In genomic region chr5:74516217-74516636, GRCh38 we compare ENCODE assay signal across 12 cellular contexts.
A peak's percentile ranks its signal among the peaks of the same experiment; 100 is the strongest.
DNase-seq lines count a peak whose midpoint lies in the region; ATAC-seq lines count a peak whose summit lies in the region.
"Had no signal": no experiment of that assay in that cellular context is flagged by ENCODE, and none has a peak within 500 bp of the region (broad histone marks: within the 10 kb centered on the region; RNA-seq: fewer than 3 reads in every experiment).

No MANE protein-coding gene starts in this region.

- peaks cover 3% of the 10 kb centered on the region; the same call in 1 of the 2 replicates for H3K27me3 ChIP-seq in H7 (ENCODE audit: control insufficient read depth, insufficient read depth, low read length)
- H3K27me3 ChIP-seq: SJSA1, upper lobe of left lung had no signal

- no peak for ATAC-seq in GM21528 (IDR thresholded peaks at IDR 0.05; ENCODE audit: low FRiP score, unreplicated experiment)
- ATAC-seq in GM21717 (IDR thresholded peaks at IDR 0.05; ENCODE audit: unreplicated experiment): no peak
- ATAC-seq: naive thymus-derived CD8-positive, alpha-beta T cell had no signal

- DNase-seq in A172 (ENCODE audit: low spot score): peak; percentile 96
- peak; percentile 28 for DNase-seq in H7
- peak; percentile 46 for DNase-seq in SK-N-DZ (ENCODE audit: low spot score)
- DNase-seq in iPS-NIHi7 (ENCODE audit: extremely low spot score): peak; percentile 63
- no peak for DNase-seq in NCI-H187 treated with DMSO at 0.1 percent for 48 hours (lab: John Stamatoyannopoulos, UW)
- DNase-seq in activated CD4-positive, alpha-beta T cell treated with anti-CD3 and anti-CD28 coated beads for 48 hours: no peak
- DNase-seq: naive thymus-derived CD8-positive, alpha-beta T cell; NCI-H524; upper lobe of left lung had no signal

- no peaks in the 10 kb centered on the region for H3K36me3 ChIP-seq in H7 (replicated peaks; ENCODE audit: control insufficient read depth, insufficient read depth, low read length)
- H3K36me3 ChIP-seq: SJSA1, upper lobe of left lung had no signal

- no peak overlapping the region for H3K4me3 ChIP-seq in H7 (ENCODE audit: insufficient read depth, low read depth, low read length)
- H3K4me3 ChIP-seq: SJSA1, upper lobe of left lung had no signal

Comparison
In these comparisons a context has a peak if more than half of its experiments do, and no peak if none do; other contexts are left out.
1. DNase-seq: peak in A172 (single experiment), H7 (single experiment), SK-N-DZ (single experiment) and iPS-NIHi7 (single experiment); none in NCI-H187 treated with DMSO at 0.1 percent for 48 hours (single experiment) and activated CD4-positive, alpha-beta T cell treated with anti-CD3 and anti-CD28 coated beads for 48 hours (single experiment).